16 cellular contexts compared by ENCODE assay signal in the genomic region with DNA sequence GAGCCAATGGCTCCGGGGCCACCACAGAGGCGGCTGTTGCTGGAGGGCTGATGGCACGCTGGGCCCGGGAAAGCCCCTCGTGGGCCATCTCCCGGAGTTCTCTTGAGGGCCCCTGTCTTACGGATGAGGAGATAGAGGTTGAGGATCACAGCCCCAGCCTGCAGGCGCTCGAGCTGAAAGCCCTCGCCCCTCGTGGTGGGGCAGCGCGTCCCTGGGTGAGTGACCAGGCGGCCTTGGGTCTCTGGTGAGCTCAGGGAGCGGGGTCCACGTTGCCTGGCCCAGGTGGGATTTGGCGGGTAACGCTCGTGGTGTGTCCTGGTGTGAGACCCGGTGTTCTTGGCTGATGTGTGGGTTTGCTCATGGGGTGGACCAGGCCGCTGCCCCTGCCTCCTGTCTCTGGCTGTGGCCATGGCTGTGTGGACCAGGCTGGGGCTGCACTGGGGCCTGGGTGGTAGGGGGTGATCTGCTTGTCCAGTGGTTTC. TPM values are rescaled to one million over a fixed set of nuclear protein-coding genes. Genes with fewer than 3 reads are reported as not detected.
A peak's percentile ranks its signal among the peaks of the same experiment; 100 is the strongest.
DNase-seq lines count a peak whose midpoint lies in the region; ATAC-seq and TF ChIP-seq lines count a peak whose summit lies in the region.
"Had no signal": no experiment of that assay in that cellular context is flagged by ENCODE, and none has a peak within 500 bp of the region (broad histone marks: within the 10 kb centered on the region; RNA-seq: fewer than 3 reads in every experiment).

No MANE protein-coding gene starts in this region.

- H3K4me3 Mint-ChIP-seq in CD14-positive monocyte: peak overlapping the region in 1 of 2 donors; percentile 15
- H3K4me3 Mint-ChIP-seq: activated CD4-positive, alpha-beta memory T cell treated with anti-CD3 and anti-CD28 coated beads, Interleukin-2, amount 10 ng/mL, durations not matched to agents 7 days and 5 days had no signal

- TF ChIP-seq CTCF in CD14-positive monocyte (IDR thresholded peaks at IDR 0.05): no peak
- TF ChIP-seq CTCF in VCaP (conservative IDR thresholded peaks at IDR 0.05): no peak

- H3K36me3 Mint-ChIP-seq in CD14-positive monocyte: peaks cover 14 to 24% of the 10 kb centered on the region in 2 donors

- no peak for ATAC-seq in HG03432 (IDR thresholded peaks at IDR 0.05; ENCODE audit: unreplicated experiment)
- no peak for ATAC-seq in HG03108 (IDR thresholded peaks at IDR 0.05; ENCODE audit: unreplicated experiment)

- H3K27ac ChIP-seq in VCaP (peak overlapping the region; percentile 100), layer of hippocampus (ENCODE audit: low read depth, low read length) (peak overlapping the region; percentile 71), skin epidermis (peak overlapping the region in 19 of 21 experiments; percentile 52 to 93 (median 83))
- H3K27ac ChIP-seq: brain microvascular endothelial cell had no signal

- H3K27me3 ChIP-seq in layer of hippocampus (ENCODE audit: control insufficient read depth, insufficient read depth, low read length): no peaks in the 10 kb centered on the region
- H3K27me3 ChIP-seq: brain microvascular endothelial cell had no signal

- H3K9me3 Mint-ChIP-seq in CD14-positive monocyte: no peaks in the 10 kb centered on the region

- intact Hi-C loops in CD14-positive monocyte (cut with micrococcal nuclease): loop anchor here in 1 of 2 donors (5.0 kb wide), 1 partner anchor 38 kb away; the partner anchor contains the start of gene RXRA

- H3K27me3 Mint-ChIP-seq in CD14-positive monocyte (ENCODE audit: low read depth in 3 of 3): no peaks in the 10 kb centered on the region
- H3K27me3 Mint-ChIP-seq: activated CD4-positive, alpha-beta memory T cell treated with anti-CD3 and anti-CD28 coated beads, Interleukin-2, amount 10 ng/mL, durations not matched to agents 7 days and 5 days had no signal

- H3K27ac Mint-ChIP-seq in CD14-positive monocyte: peak overlapping the region; percentile 92 to 97 (median 96)
- H3K27ac Mint-ChIP-seq: activated CD4-positive, alpha-beta memory T cell treated with anti-CD3 and anti-CD28 coated beads, Interleukin-2, amount 10 ng/mL, durations not matched to agents 7 days and 5 days had no signal

- H3K4me1 Mint-ChIP-seq in CD14-positive monocyte: peaks cover 76% of the 10 kb centered on the region
- H3K4me1 Mint-ChIP-seq: activated CD4-positive, alpha-beta memory T cell treated with anti-CD3 and anti-CD28 coated beads, Interleukin-2, amount 10 ng/mL, durations not matched to agents 7 days and 5 days had no signal

- no peak overlapping the region for H3K4me3 ChIP-seq in skin epidermis

- DNase-seq in CD14-positive monocyte (ENCODE audit: low spot score) (no peak), HPDE6-E6E7 (ENCODE audit: extremely low spot score) (no peak), DMS153 (lab: John Stamatoyannopoulos, UW) (no peak)
- DNase-seq: activated CD4-positive, alpha-beta memory T cell treated with anti-CD3 and anti-CD28 coated beads, Interleukin-2, amount 10 ng/mL, durations not matched to agents 7 days and 5 days; AML-193; brain microvascular endothelial cell; EL; HCEC 1CT; NCI-H1048; PC-3; stimulated activated CD8-positive, alpha-beta memory T cell treated with anti-CD3 and anti-CD28 coated beads, Interleukin-4, amount 100 ng/mL, for 48 hours had no signal

RNA-seq across cellular contexts. Expression of gene RXRA, which starts 38.9 kb away (rescaled TPM):
- 10 to 100 TPM; 15.8 to 23.2 TPM for polyA plus RNA-seq in CD14-positive monocyte
